1 cellular context compared by ENCODE assay signal in genomic region chr9:133930046-133931015, GRCh38.
TF ChIP-seq lines count a peak whose summit lies in the region.

No MANE protein-coding gene starts in this region.

TF ChIP-seq in HepG2, 621 proteins besides CTCF, POLR2A, EP300 and RAD21 (continued from another document):
- TF ChIP-seq TEF (CRISPR knock-in tag; IDR thresholded peaks at IDR 0.05) = no peak
- TF ChIP-seq GATAD2A (CRISPR knock-in tag; IDR thresholded peaks at IDR 0.05) = no peak
- TF ChIP-seq ZFP36 (IDR thresholded peaks at IDR 0.05; ENCODE audit: borderline replicate concordance, low read depth, low read length, partially characterized antibody) = no peak
- TF ChIP-seq HMGA1 (CRISPR knock-in tag; conservative IDR thresholded peaks at IDR 0.05) = no peak
- no peak for TF ChIP-seq ZBTB38 (CRISPR knock-in tag; IDR thresholded peaks at IDR 0.05)
- no peak for TF ChIP-seq HMG20B (CRISPR knock-in tag; conservative IDR thresholded peaks at IDR 0.05)
- TF ChIP-seq SNAPC2 (CRISPR knock-in tag; IDR thresholded peaks at IDR 0.05) = no peak
